ENCODE assay signal across 20 cellular contexts in genomic region chr17:80818871-80819270, GRCh38.
DNase-seq lines count a peak whose midpoint lies in the region; ATAC-seq and TF ChIP-seq lines count a peak whose summit lies in the region.
"Had no signal": no experiment of that assay in that cellular context is flagged by ENCODE, and none has a peak within 500 bp of the region (broad histone marks: within the 10 kb centered on the region; RNA-seq: fewer than 3 reads in every experiment).

No MANE protein-coding gene starts in this region.

- H3K27ac ChIP-seq in CD4-positive, alpha-beta T cell (ENCODE audit: low read depth, low read length), result no peak overlapping the region
- H3K27ac ChIP-seq: adrenal gland, foreskin keratinocyte, tibial nerve, VCaP had no signal

- no peaks in the 10 kb centered on the region for H3K27me3 Mint-ChIP-seq in T-helper 1 cell treated with Interleukin-12 subunit alpha and Interleukin-12 subunit beta and Interleukin-4 antibody, amounts not matched to agents 30 μg/mL and 1 μg/mL, for 36 hours (ENCODE audit: low read depth)
- H3K27me3 Mint-ChIP-seq in CD4-positive, alpha-beta T cell, result no peaks in the 10 kb centered on the region
- H3K27me3 Mint-ChIP-seq in activated T-helper 1 cell treated with anti-CD3 and anti-CD28 coated beads, Interleukin-12 subunit alpha, Interleukin-12 subunit beta, Interleukin-2, Interleukin-4 antibody, amounts not matched to agents 30 ng/mL and 10 ng/mL and 1 ng/mL, durations not matched to agents 14 hours and 24 hours and 36 hours (ENCODE audit: insufficient read depth), result no peaks in the 10 kb centered on the region
- H3K27me3 Mint-ChIP-seq: stimulated activated memory B cell treated with anti-CD40 and anti-IgM and Interleukin-4, amounts not matched to agents 10 μg/mL and 1 μg/mL and 100 μg/mL, for 72 hours had no signal

- peaks cover 38% of the 10 kb centered on the region for H3K36me3 Mint-ChIP-seq in T-helper 1 cell treated with Interleukin-12 subunit alpha and Interleukin-12 subunit beta and Interleukin-4 antibody, amounts not matched to agents 30 μg/mL and 1 μg/mL, for 36 hours (ENCODE audit: low read depth)
- H3K36me3 Mint-ChIP-seq in CD4-positive, alpha-beta T cell (ENCODE audit: low read depth), result peaks cover 35% of the 10 kb centered on the region
- peaks cover 47% of the 10 kb centered on the region for H3K36me3 Mint-ChIP-seq in activated T-helper 1 cell treated with anti-CD3 and anti-CD28 coated beads, Interleukin-12 subunit alpha, Interleukin-12 subunit beta, Interleukin-2, Interleukin-4 antibody, amounts not matched to agents 30 ng/mL and 10 ng/mL and 1 ng/mL, durations not matched to agents 14 hours and 24 hours and 36 hours (ENCODE audit: low read depth)

- ATAC-seq in CD4-positive, alpha-beta T cell (ENCODE audit: poor library complexity), result no peak
- no peak for ATAC-seq in sciatic nerve
- ATAC-seq: foreskin keratinocyte; right cardiac atrium; stimulated activated memory B cell treated with anti-CD40 and anti-IgM and Interleukin-4, amounts not matched to agents 10 μg/mL and 1 μg/mL and 100 μg/mL, for 72 hours had no signal

- DNase-seq in T-helper 1 cell (no peak), sciatic nerve (ENCODE audit: low spot score) (peak; percentile 27), OCI-M2 (lab: John Stamatoyannopoulos, UW; ENCODE audit: unreplicated experiment) (no peak), GM20000 (ENCODE audit: low spot score) (no peak), COR-L47 (lab: John Stamatoyannopoulos, UW) (no peak)
- peak in 1 of 10 experiments; percentile 23 for DNase-seq in CD4-positive, alpha-beta T cell
- DNase-seq in activated T-helper 1 cell treated with anti-CD3 and anti-CD28 coated beads, Interleukin-12 subunit alpha, Interleukin-12 subunit beta, Interleukin-2, Interleukin-4 antibody, amounts not matched to agents 30 ng/mL and 10 ng/mL and 1 ng/mL, durations not matched to agents 14 hours and 24 hours and 36 hours (ENCODE audit: low spot score), result no peak
- DNase-seq: 8988T, BE2C, foreskin keratinocyte, hippocampal formation, mammary epithelial cell, NCI-H1092 treated with DMSO at 0.1 percent for 48 hours, NCI-H510A, right cardiac atrium had no signal

- peaks cover 62% of the 10 kb centered on the region for H3K4me1 Mint-ChIP-seq in T-helper 1 cell treated with Interleukin-12 subunit alpha and Interleukin-12 subunit beta and Interleukin-4 antibody, amounts not matched to agents 30 μg/mL and 1 μg/mL, for 36 hours (ENCODE audit: low read depth)
- peaks cover 50% of the 10 kb centered on the region for H3K4me1 Mint-ChIP-seq in CD4-positive, alpha-beta T cell (ENCODE audit: low read depth)
- peaks cover 79% of the 10 kb centered on the region for H3K4me1 Mint-ChIP-seq in activated T-helper 1 cell treated with anti-CD3 and anti-CD28 coated beads, Interleukin-12 subunit alpha, Interleukin-12 subunit beta, Interleukin-2, Interleukin-4 antibody, amounts not matched to agents 30 ng/mL and 10 ng/mL and 1 ng/mL, durations not matched to agents 14 hours and 24 hours and 36 hours (ENCODE audit: low read depth)

- POLR2A ChIA-PET in CD4-positive, alpha-beta T cell (lab: Charles Lee), result no interaction called here

- CTCF ChIA-PET in CD4-positive, alpha-beta T cell (lab: Charles Lee), result no interaction called here

- H3K9me3 ChIP-seq in CD4-positive, alpha-beta T cell (ENCODE audit: control insufficient read depth, low read length), result no peaks in the 10 kb centered on the region
- H3K9me3 ChIP-seq: adrenal gland, BE2C, tibial nerve had no signal

- no peak overlapping the region for H3K4me3 Mint-ChIP-seq in T-helper 1 cell treated with Interleukin-12 subunit alpha and Interleukin-12 subunit beta and Interleukin-4 antibody, amounts not matched to agents 30 μg/mL and 1 μg/mL, for 36 hours
- no peak overlapping the region for H3K4me3 Mint-ChIP-seq in CD4-positive, alpha-beta T cell
- no peak overlapping the region for H3K4me3 Mint-ChIP-seq in activated T-helper 1 cell treated with anti-CD3 and anti-CD28 coated beads, Interleukin-12 subunit alpha, Interleukin-12 subunit beta, Interleukin-2, Interleukin-4 antibody, amounts not matched to agents 30 ng/mL and 10 ng/mL and 1 ng/mL, durations not matched to agents 14 hours and 24 hours and 36 hours
- H3K4me3 Mint-ChIP-seq: stimulated activated memory B cell treated with anti-CD40 and anti-IgM and Interleukin-4, amounts not matched to agents 10 μg/mL and 1 μg/mL and 100 μg/mL, for 72 hours had no signal

- TF ChIP-seq CTCF in CD4-positive, alpha-beta T cell (IDR thresholded peaks at IDR 0.05), result no peak
- TF ChIP-seq CTCF in GM20000 (IDR thresholded peaks at IDR 0.05; ENCODE audit: extremely low read depth, missing control alignments), result no peak

- intact Hi-C loops in CD4-positive, alpha-beta T cell (cut with DNase I, micrococcal nuclease), result no loop called here
- intact Hi-C loops in activated T-helper 1 cell treated with anti-CD3 and anti-CD28 coated beads, Interleukin-12 subunit alpha, Interleukin-12 subunit beta, Interleukin-2, Interleukin-4 antibody, amounts not matched to agents 30 ng/mL and 10 ng/mL and 1 ng/mL, durations not matched to agents 14 hours and 24 hours and 36 hours (cut with micrococcal nuclease), result no loop called here
- intact Hi-C loops in sciatic nerve (cut with DNase I), result no loop called here

- H3K27me3 ChIP-seq in CD4-positive, alpha-beta T cell (ENCODE audit: control insufficient read depth, insufficient read depth, low read length), result no peaks in the 10 kb centered on the region
- H3K27me3 ChIP-seq: adrenal gland, BE2C, foreskin keratinocyte, tibial nerve had no signal

- no peaks in the 10 kb centered on the region for H3K9me3 Mint-ChIP-seq in T-helper 1 cell treated with Interleukin-12 subunit alpha and Interleukin-12 subunit beta and Interleukin-4 antibody, amounts not matched to agents 30 μg/mL and 1 μg/mL, for 36 hours
- no peaks in the 10 kb centered on the region for H3K9me3 Mint-ChIP-seq in CD4-positive, alpha-beta T cell
- H3K9me3 Mint-ChIP-seq in activated T-helper 1 cell treated with anti-CD3 and anti-CD28 coated beads, Interleukin-12 subunit alpha, Interleukin-12 subunit beta, Interleukin-2, Interleukin-4 antibody, amounts not matched to agents 30 ng/mL and 10 ng/mL and 1 ng/mL, durations not matched to agents 14 hours and 24 hours and 36 hours, result peaks cover 4% of the 10 kb centered on the region
- H3K9me3 Mint-ChIP-seq: stimulated activated memory B cell treated with anti-CD40 and anti-IgM and Interleukin-4, amounts not matched to agents 10 μg/mL and 1 μg/mL and 100 μg/mL, for 72 hours had no signal

- H3K27ac Mint-ChIP-seq in T-helper 1 cell treated with Interleukin-12 subunit alpha and Interleukin-12 subunit beta and Interleukin-4 antibody, amounts not matched to agents 30 μg/mL and 1 μg/mL, for 36 hours, result peak overlapping the region; percentile 88
- peak overlapping the region; percentile 62 for H3K27ac Mint-ChIP-seq in CD4-positive, alpha-beta T cell
- H3K27ac Mint-ChIP-seq in activated T-helper 1 cell treated with anti-CD3 and anti-CD28 coated beads, Interleukin-12 subunit alpha, Interleukin-12 subunit beta, Interleukin-2, Interleukin-4 antibody, amounts not matched to agents 30 ng/mL and 10 ng/mL and 1 ng/mL, durations not matched to agents 14 hours and 24 hours and 36 hours, result peak overlapping the region; percentile 83
- H3K27ac Mint-ChIP-seq: stimulated activated memory B cell treated with anti-CD40 and anti-IgM and Interleukin-4, amounts not matched to agents 10 μg/mL and 1 μg/mL and 100 μg/mL, for 72 hours had no signal
